Comparison of ENCODE assay signal across 1 cellular context in genomic region chr15:78211189-78211921, GRCh38.
TF ChIP-seq lines count a peak whose summit lies in the region.

No MANE protein-coding gene starts in this region.

TF ChIP-seq in K562, 482 proteins besides CTCF, POLR2A, EP300 and RAD21 (continued from another document and continues in another):
- TF ChIP-seq ZBTB7A (IDR thresholded peaks at IDR 0.05; ENCODE audit: borderline replicate concordance, control insufficient read depth, low read depth, low read length) (no peak), SNAPC5 (CRISPR knock-in tag; IDR thresholded peaks at IDR 0.05) (no peak), NFE2L1 (tag; IDR thresholded peaks at IDR 0.05; ENCODE audit: borderline replicate concordance, low read depth) (no peak), CXXC5 (CRISPR knock-in tag; IDR thresholded peaks at IDR 0.05) (0 out of 2 replicates have a peak, but pooled peaks have one; percentile 24), C11orf30 (IDR thresholded peaks at IDR 0.05; ENCODE audit: low read depth) (no peak), TCF7L2 (IDR thresholded peaks at IDR 0.05; ENCODE audit: low read depth, low read length) (no peak), MIER1 (IDR thresholded peaks at IDR 0.05; ENCODE audit: low read depth) (no peak), BCOR (IDR thresholded peaks at IDR 0.05) (peak; percentile 78), NCOA6 (IDR thresholded peaks at IDR 0.05) (no peak), ARHGAP35 (IDR thresholded peaks at IDR 0.05; ENCODE audit: partially characterized antibody) (no peak), TEAD4 (IDR thresholded peaks at IDR 0.05; ENCODE audit: low read length) (no peak), TEAD4 (CRISPR knock-in tag; IDR thresholded peaks at IDR 0.05; ENCODE audit: borderline replicate concordance) (no peak), POLR2AphosphoS5 (IDR thresholded peaks at IDR 0.05; ENCODE audit: control insufficient read depth, insufficient read depth, low read depth, low read length) (no peak), ZKSCAN8 (CRISPR knock-in tag; IDR thresholded peaks at IDR 0.05) (no peak), ZNF311 (CRISPR knock-in tag; IDR thresholded peaks at IDR 0.05) (no peak), RCOR1 (IDR thresholded peaks at IDR 0.05; ENCODE audit: borderline replicate concordance in 1 of 2, low read depth in 2 of 2, low read length in 2 of 2) (0 out of 4 replicates have a peak, but pooled peaks of 1 of the 2 experiments have one; percentile 7), ZNF766 (CRISPR knock-in tag; conservative IDR thresholded peaks at IDR 0.05) (no peak), PBX2 (CRISPR knock-in tag; IDR thresholded peaks at IDR 0.05; ENCODE audit: low read depth) (no peak), PBX2 (tag; conservative IDR thresholded peaks at IDR 0.05; ENCODE audit: low read depth) (peak; percentile 60; the same call in 1 of the 2 replicates), HNRNPLL (IDR thresholded peaks at IDR 0.05; ENCODE audit: low read depth, low read length, poor library complexity, severe bottlenecking) (peak; percentile 81), COPS2 (conservative IDR thresholded peaks at IDR 0.05) (no peak), GABPB1 (CRISPR knock-in tag; IDR thresholded peaks at IDR 0.05) (no peak), MCM3 (IDR thresholded peaks at IDR 0.05) (no peak), CTBP1 (IDR thresholded peaks at IDR 0.05; ENCODE audit: borderline replicate concordance) (0 out of 2 replicates have a peak, but pooled peaks have one; percentile 34), ATF3 (IDR thresholded peaks at IDR 0.05) (peak; percentile 45; the same call in 1 of the 2 replicates), ATF3 (CRISPR knock-in tag; conservative IDR thresholded peaks at IDR 0.05) (no peak), ETS2 (tag; IDR thresholded peaks at IDR 0.05; ENCODE audit: borderline replicate concordance, poor library complexity, severe bottlenecking) (no peak), KAT7 (CRISPR knock-in tag; IDR thresholded peaks at IDR 0.05; ENCODE audit: borderline replicate concordance) (no peak), SIN3B (IDR thresholded peaks at IDR 0.05; ENCODE audit: low read depth) (no peak), ZNF696 (CRISPR knock-in tag; conservative IDR thresholded peaks at IDR 0.05) (no peak), SRSF1 (IDR thresholded peaks at IDR 0.05; ENCODE audit: low read depth, low read length) (no peak), MCM7 (IDR thresholded peaks at IDR 0.05) (no peak), KDM1A (IDR thresholded peaks at IDR 0.05) (peak; percentile 37 to 46; a peak in 2 of 4 replicates), DNMT1 (IDR thresholded peaks at IDR 0.05) (no peak), PML (IDR thresholded peaks at IDR 0.05; ENCODE audit: low read length) (no peak), ZNF444 (CRISPR knock-in tag; IDR thresholded peaks at IDR 0.05) (no peak), ASH1L (IDR thresholded peaks at IDR 0.05; ENCODE audit: borderline replicate concordance, low read depth, partially characterized antibody) (no peak), ZBTB9 (CRISPR knock-in tag; IDR thresholded peaks at IDR 0.05) (no peak), STAT5A (IDR thresholded peaks at IDR 0.05; ENCODE audit: borderline replicate concordance, low read length) (no peak), ZNF668 (CRISPR knock-in tag; IDR thresholded peaks at IDR 0.05) (no peak), RBM25 (IDR thresholded peaks at IDR 0.05; ENCODE audit: low read depth, low read length, severe bottlenecking) (peak; percentile 87), ESRRA (IDR thresholded peaks at IDR 0.05; ENCODE audit: borderline replicate concordance, low read depth) (no peak), MAFK (IDR thresholded peaks at IDR 0.05; ENCODE audit: low read length) (no peak), CREB5 (CRISPR knock-in tag; IDR thresholded peaks at IDR 0.05) (no peak), CUX1 (CRISPR knock-in tag; IDR thresholded peaks at IDR 0.05) (no peak), PHF20 (IDR thresholded peaks at IDR 0.05; ENCODE audit: partially characterized antibody) (no peak), BRD9 (IDR thresholded peaks at IDR 0.05; ENCODE audit: low read depth, partially characterized antibody) (no peak), NCOA2 (IDR thresholded peaks at IDR 0.05; ENCODE audit: partially characterized antibody in 2 of 2) (no peak), ZNF830 (CRISPR knock-in tag; IDR thresholded peaks at IDR 0.05) (no peak), PREB (CRISPR knock-in tag; IDR thresholded peaks at IDR 0.05) (no peak), XRCC4 (IDR thresholded peaks at IDR 0.05; ENCODE audit: extremely low read depth, insufficient read depth, insufficient read length) (no peak), ZNF561 (CRISPR knock-in tag; conservative IDR thresholded peaks at IDR 0.05) (no peak), RBM34 (IDR thresholded peaks at IDR 0.05; ENCODE audit: borderline replicate concordance, insufficient read depth, low read length) (no peak), ZFP36 (IDR thresholded peaks at IDR 0.05; ENCODE audit: low read depth, low read length, partially characterized antibody) (peak; percentile 99), TGIF2 (CRISPR knock-in tag; IDR thresholded peaks at IDR 0.05) (no peak)
- TF ChIP-seq, protein P1, sequence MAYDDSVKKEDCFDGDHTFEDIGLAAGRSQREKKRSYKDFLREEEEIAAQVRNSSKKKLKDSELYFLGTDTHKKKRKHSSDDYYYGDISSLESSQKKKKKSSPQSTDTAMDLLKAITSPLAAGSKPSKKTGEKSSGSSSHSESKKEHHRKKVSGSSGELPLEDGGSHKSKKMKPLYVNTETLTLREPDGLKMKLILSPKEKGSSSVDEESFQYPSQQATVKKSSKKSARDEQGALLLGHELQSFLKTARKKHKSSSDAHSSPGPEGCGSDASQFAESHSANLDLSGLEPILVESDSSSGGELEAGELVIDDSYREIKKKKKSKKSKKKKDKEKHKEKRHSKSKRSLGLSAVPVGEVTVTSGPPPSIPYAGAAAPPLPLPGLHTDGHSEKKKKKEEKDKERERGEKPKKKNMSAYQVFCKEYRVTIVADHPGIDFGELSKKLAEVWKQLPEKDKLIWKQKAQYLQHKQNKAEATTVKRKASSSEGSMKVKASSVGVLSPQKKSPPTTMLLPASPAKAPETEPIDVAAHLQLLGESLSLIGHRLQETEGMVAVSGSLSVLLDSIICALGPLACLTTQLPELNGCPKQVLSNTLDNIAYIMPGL (CRISPR knock-in tag; IDR thresholded peaks at IDR 0.05), result no peak
- TF ChIP-seq, protein P2, sequence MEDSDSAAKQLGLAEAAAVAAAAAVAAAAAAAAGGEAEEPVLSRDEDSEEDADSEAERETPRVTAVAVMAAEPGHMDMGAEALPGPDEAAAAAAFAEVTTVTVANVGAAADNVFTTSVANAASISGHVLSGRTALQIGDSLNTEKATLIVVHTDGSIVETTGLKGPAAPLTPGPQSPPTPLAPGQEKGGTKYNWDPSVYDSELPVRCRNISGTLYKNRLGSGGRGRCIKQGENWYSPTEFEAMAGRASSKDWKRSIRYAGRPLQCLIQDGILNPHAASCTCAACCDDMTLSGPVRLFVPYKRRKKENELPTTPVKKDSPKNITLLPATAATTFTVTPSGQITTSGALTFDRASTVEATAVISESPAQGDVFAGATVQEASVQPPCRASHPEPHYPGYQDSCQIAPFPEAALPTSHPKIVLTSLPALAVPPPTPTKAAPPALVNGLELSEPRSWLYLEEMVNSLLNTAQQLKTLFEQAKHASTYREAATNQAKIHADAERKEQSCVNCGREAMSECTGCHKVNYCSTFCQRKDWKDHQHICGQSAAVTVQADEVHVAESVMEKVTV (CRISPR knock-in tag; IDR thresholded peaks at IDR 0.05), result no peak
